ENCODE assay signal across 1 cellular context in genomic region chr17:74513987-74514631, GRCh38.
TF ChIP-seq lines count a peak whose summit lies in the region.

No MANE protein-coding gene starts in this region.

TF ChIP-seq in K562, 482 proteins besides CTCF, POLR2A, EP300 and RAD21 (continues in another document):
- TF ChIP-seq, protein P1, sequence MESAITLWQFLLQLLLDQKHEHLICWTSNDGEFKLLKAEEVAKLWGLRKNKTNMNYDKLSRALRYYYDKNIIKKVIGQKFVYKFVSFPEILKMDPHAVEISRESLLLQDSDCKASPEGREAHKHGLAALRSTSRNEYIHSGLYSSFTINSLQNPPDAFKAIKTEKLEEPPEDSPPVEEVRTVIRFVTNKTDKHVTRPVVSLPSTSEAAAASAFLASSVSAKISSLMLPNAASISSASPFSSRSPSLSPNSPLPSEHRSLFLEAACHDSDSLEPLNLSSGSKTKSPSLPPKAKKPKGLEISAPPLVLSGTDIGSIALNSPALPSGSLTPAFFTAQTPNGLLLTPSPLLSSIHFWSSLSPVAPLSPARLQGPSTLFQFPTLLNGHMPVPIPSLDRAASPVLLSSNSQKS (CRISPR knock-in tag; IDR thresholded peaks at IDR 0.05) = no peak
- TF ChIP-seq ZBTB17 (CRISPR knock-in tag; IDR thresholded peaks at IDR 0.05) = no peak
- no peak for TF ChIP-seq KLF6 (CRISPR knock-in tag; IDR thresholded peaks at IDR 0.05; ENCODE audit: borderline replicate concordance)
- TF ChIP-seq ATF6 (CRISPR knock-in tag; IDR thresholded peaks at IDR 0.05) = no peak
- no peak for TF ChIP-seq THRA (IDR thresholded peaks at IDR 0.05)
- TF ChIP-seq ZNF75A (CRISPR knock-in tag; IDR thresholded peaks at IDR 0.05) = no peak
- TF ChIP-seq KLF10 (CRISPR knock-in tag; IDR thresholded peaks at IDR 0.05) = no peak
- TF ChIP-seq ZNF140 (CRISPR knock-in tag; IDR thresholded peaks at IDR 0.05) = no peak
- TF ChIP-seq SMAD2 (IDR thresholded peaks at IDR 0.05; ENCODE audit: low read depth, low read length) = no peak
- TF ChIP-seq ILK (tag; IDR thresholded peaks at IDR 0.05; ENCODE audit: borderline replicate concordance, low read depth) = no peak
- TF ChIP-seq CBFA2T2 (conservative IDR thresholded peaks at IDR 0.05) = peak; percentile 92
- TF ChIP-seq CBFA2T3 (IDR thresholded peaks at IDR 0.05) = no peak
- no peak for TF ChIP-seq MGA (IDR thresholded peaks at IDR 0.05)
- TF ChIP-seq BRD4 (IDR thresholded peaks at IDR 0.05) = no peak
- no peak for TF ChIP-seq POLR2G (IDR thresholded peaks at IDR 0.05; ENCODE audit: low read depth, low read length)
- no peak for TF ChIP-seq TCF7L2 (IDR thresholded peaks at IDR 0.05; ENCODE audit: low read depth, low read length)
- TF ChIP-seq BCL6 (CRISPR knock-in tag; IDR thresholded peaks at IDR 0.05) = no peak
- peak; percentile 99 for TF ChIP-seq ATF2 (CRISPR knock-in tag; IDR thresholded peaks at IDR 0.05)
- TF ChIP-seq, protein P2, sequence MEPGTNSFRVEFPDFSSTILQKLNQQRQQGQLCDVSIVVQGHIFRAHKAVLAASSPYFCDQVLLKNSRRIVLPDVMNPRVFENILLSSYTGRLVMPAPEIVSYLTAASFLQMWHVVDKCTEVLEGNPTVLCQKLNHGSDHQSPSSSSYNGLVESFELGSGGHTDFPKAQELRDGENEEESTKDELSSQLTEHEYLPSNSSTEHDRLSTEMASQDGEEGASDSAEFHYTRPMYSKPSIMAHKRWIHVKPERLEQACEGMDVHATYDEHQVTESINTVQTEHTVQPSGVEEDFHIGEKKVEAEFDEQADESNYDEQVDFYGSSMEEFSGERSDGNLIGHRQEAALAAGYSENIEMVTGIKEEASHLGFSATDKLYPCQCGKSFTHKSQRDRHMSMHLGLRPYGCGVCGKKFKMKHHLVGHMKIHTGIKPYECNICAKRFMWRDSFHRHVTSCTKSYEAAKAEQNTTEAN (CRISPR knock-in tag; IDR thresholded peaks at IDR 0.05) = peak; percentile 88
- no peak for TF ChIP-seq EP400 (IDR thresholded peaks at IDR 0.05)
- TF ChIP-seq PHB (CRISPR knock-in tag; IDR thresholded peaks at IDR 0.05) = no peak
- no peak for TF ChIP-seq BRF1 (IDR thresholded peaks at IDR 0.05; ENCODE audit: borderline replicate concordance, extremely low read depth, insufficient read length)
- TF ChIP-seq, protein P3, sequence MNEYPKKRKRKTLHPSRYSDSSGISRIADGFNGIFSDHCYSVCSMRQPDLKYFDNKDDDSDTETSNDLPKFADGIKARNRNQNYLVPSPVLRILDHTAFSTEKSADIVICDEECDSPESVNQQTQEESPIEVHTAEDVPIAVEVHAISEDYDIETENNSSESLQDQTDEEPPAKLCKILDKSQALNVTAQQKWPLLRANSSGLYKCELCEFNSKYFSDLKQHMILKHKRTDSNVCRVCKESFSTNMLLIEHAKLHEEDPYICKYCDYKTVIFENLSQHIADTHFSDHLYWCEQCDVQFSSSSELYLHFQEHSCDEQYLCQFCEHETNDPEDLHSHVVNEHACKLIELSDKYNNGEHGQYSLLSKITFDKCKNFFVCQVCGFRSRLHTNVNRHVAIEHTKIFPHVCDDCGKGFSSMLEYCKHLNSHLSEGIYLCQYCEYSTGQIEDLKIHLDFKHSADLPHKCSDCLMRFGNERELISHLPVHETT (CRISPR knock-in tag; conservative IDR thresholded peaks at IDR 0.05 in 1 of 2, IDR thresholded peaks at IDR 0.05 in 1 of 2) = peak in 1 of 2 experiments; percentile 91; a peak in 2 of 4 replicates
- TF ChIP-seq TBL1XR1 (IDR thresholded peaks at IDR 0.05; ENCODE audit: low read length in 2 of 2) = no peak
- TF ChIP-seq, protein P4, sequence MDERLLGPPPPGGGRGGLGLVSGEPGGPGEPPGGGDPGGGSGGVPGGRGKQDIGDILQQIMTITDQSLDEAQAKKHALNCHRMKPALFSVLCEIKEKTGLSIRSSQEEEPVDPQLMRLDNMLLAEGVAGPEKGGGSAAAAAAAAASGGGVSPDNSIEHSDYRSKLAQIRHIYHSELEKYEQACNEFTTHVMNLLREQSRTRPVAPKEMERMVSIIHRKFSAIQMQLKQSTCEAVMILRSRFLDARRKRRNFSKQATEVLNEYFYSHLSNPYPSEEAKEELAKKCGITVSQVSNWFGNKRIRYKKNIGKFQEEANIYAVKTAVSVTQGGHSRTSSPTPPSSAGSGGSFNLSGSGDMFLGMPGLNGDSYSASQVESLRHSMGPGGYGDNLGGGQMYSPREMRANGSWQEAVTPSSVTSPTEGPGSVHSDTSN (CRISPR knock-in tag; IDR thresholded peaks at IDR 0.05; ENCODE audit: low read depth) = no peak
- TF ChIP-seq, protein P4 (tag; conservative IDR thresholded peaks at IDR 0.05; ENCODE audit: low read depth) = peak; percentile 34; the same call in 1 of the 2 replicates
- no peak for TF ChIP-seq KAT2B (IDR thresholded peaks at IDR 0.05; ENCODE audit: low read depth, low read length)
- no peak for TF ChIP-seq SIX5 (IDR thresholded peaks at IDR 0.05; ENCODE audit: borderline replicate concordance in 1 of 2, insufficient read depth in 1 of 2, low read depth in 1 of 2, low read length in 2 of 2)
- TF ChIP-seq SRSF1 (IDR thresholded peaks at IDR 0.05; ENCODE audit: low read depth, low read length) = no peak
- no peak for TF ChIP-seq CHD4 (IDR thresholded peaks at IDR 0.05; ENCODE audit: insufficient read depth, insufficient replicate concordance, low read depth, low read length, poor library complexity, severe bottlenecking)
- TF ChIP-seq ZBTB7A (IDR thresholded peaks at IDR 0.05; ENCODE audit: borderline replicate concordance, control insufficient read depth, low read depth, low read length) = no peak
- TF ChIP-seq BRD9 (IDR thresholded peaks at IDR 0.05; ENCODE audit: low read depth, partially characterized antibody) = no peak
- no peak for TF ChIP-seq EWSR1 (IDR thresholded peaks at IDR 0.05; ENCODE audit: borderline replicate concordance, low read depth, partially characterized antibody)
- TF ChIP-seq CBX2 (IDR thresholded peaks at IDR 0.05; ENCODE audit: insufficient read depth, low read length, poor library complexity, severe bottlenecking) = no peak
- no peak for TF ChIP-seq HMG20A (CRISPR knock-in tag; conservative IDR thresholded peaks at IDR 0.05)
